20 cellular contexts compared by ENCODE assay signal in genomic region chr11:132728026-132728425, GRCh38.
"Had no signal": no experiment of that assay in that cellular context is flagged by ENCODE, and none has a peak within 500 bp of the region (broad histone marks: within the 10 kb centered on the region; RNA-seq: fewer than 3 reads in every experiment).

No MANE protein-coding gene starts in this region.

- DNase-seq: dermis blood vessel endothelial cell; head of caudate nucleus; kidney; left cardiac atrium; left ventricle myocardium superior; mesendoderm; naive B cell; occipital lobe; pancreas; right cardiac atrium; stimulated activated CD4-positive, alpha-beta T cell treated with anti-CD3 and anti-CD28 coated beads, Interleukin-4, amount 100 ng/mL, for 1 hour; stimulated activated CD8-positive, alpha-beta memory T cell treated with anti-CD3 and anti-CD28 coated beads, Interleukin-4, amount 100 ng/mL, for 48 hours; stimulated activated naive CD8-positive, alpha-beta T cell treated with anti-CD3 and anti-CD28 coated beads, Interleukin-15, Interleukin-2, amounts not matched to agents 100 U/mL and 50 U/mL, for 24 hours; thyroid gland; uterus had no signal

- H3K27ac ChIP-seq: foreskin keratinocyte, hepatocyte, pancreas, suprapubic skin, thyroid gland, uterus had no signal

- H3K4me1 ChIP-seq: foreskin keratinocyte, pancreas, suprapubic skin, thyroid gland, uterus had no signal

- H3K9me3 ChIP-seq: pancreas, suprapubic skin, thyroid gland, uterus had no signal

- H3K27me3 ChIP-seq: foreskin keratinocyte, hepatocyte, pancreas, suprapubic skin, thyroid gland, uterus had no signal

- H3K36me3 ChIP-seq: pancreas, suprapubic skin, thyroid gland, uterus had no signal

- H3K4me2 ChIP-seq: hepatocyte had no signal

- ATAC-seq: foreskin keratinocyte; left cardiac atrium; left ventricle myocardium superior; pancreas; right cardiac atrium; stimulated activated effector memory CD8-positive, alpha-beta T cell treated with anti-CD3 and anti-CD28 coated beads, Interleukin-12 subunit alpha, Interleukin-12 subunit beta, amount 100 ng/mL, for 72 hours; stimulated activated naive CD8-positive, alpha-beta T cell treated with anti-CD3 and anti-CD28 coated beads, Interleukin-15, Interleukin-2, amounts not matched to agents 100 U/mL and 50 U/mL, for 24 hours had no signal

- H3K4me3 ChIP-seq: hepatocyte, lung, pancreas, suprapubic skin, thyroid gland, uterus had no signal
